Comparison of ENCODE assay signal across 10 cellular contexts in the genomic region with DNA sequence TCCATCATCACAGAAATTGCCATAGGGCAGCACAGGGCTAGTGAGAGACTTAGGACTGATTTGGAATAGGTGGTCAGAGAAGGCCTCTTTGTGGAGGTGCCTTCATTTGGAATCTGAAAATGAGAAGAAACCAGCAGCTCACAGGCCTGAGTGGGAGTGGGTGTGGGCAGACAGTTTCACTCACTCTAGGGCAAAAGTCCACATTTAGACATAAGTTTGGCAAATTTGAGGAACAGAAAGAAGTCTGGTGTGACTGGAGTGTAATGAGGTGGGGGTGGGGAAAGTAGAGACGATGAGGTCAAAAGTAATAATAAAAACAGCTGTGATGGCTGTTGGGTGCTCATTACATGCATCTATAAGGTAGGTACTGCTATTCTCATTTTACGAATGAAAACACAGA. TPM values are rescaled to one million over a fixed set of nuclear protein-coding genes. Genes with fewer than 3 reads are reported as not detected.
DNase-seq lines count a peak whose midpoint lies in the region; ATAC-seq and TF ChIP-seq lines count a peak whose summit lies in the region.
"Had no signal": no experiment of that assay in that cellular context is flagged by ENCODE, and none has a peak within 500 bp of the region (broad histone marks: within the 10 kb centered on the region; RNA-seq: fewer than 3 reads in every experiment).

No MANE protein-coding gene starts in this region.

- H3K9me3 Mint-ChIP-seq in activated naive CD4-positive, alpha-beta T cell treated with anti-CD3 and anti-CD28 coated beads, Interleukin-2, amount 50 U/mL, for 24 hours = no peaks in the 10 kb centered on the region
- no peaks in the 10 kb centered on the region for H3K9me3 Mint-ChIP-seq in activated naive CD4-positive, alpha-beta T cell treated with anti-CD3 and anti-CD28 coated beads, Interleukin-2, amount 50 U/mL, for 72 hours
- H3K9me3 Mint-ChIP-seq in natural killer cell = no peaks in the 10 kb centered on the region

- peak overlapping the region; percentile 5 for H3K27ac Mint-ChIP-seq in activated naive CD4-positive, alpha-beta T cell treated with anti-CD3 and anti-CD28 coated beads, Interleukin-2, amount 50 U/mL, for 24 hours
- H3K27ac Mint-ChIP-seq in activated naive CD4-positive, alpha-beta T cell treated with anti-CD3 and anti-CD28 coated beads, Interleukin-2, amount 50 U/mL, for 72 hours = no peak overlapping the region
- no peak overlapping the region for H3K27ac Mint-ChIP-seq in natural killer cell

- H3K4me1 ChIP-seq in SJSA1 (replicated peaks) (peaks cover 66% of the 10 kb centered on the region), upper lobe of right lung (peaks cover 25% of the 10 kb centered on the region)

- H3K4me3 Mint-ChIP-seq in activated naive CD4-positive, alpha-beta T cell treated with anti-CD3 and anti-CD28 coated beads, Interleukin-2, amount 50 U/mL, for 24 hours = no peak overlapping the region
- no peak overlapping the region for H3K4me3 Mint-ChIP-seq in natural killer cell

- H3K4me1 Mint-ChIP-seq in activated naive CD4-positive, alpha-beta T cell treated with anti-CD3 and anti-CD28 coated beads, Interleukin-2, amount 50 U/mL, for 24 hours = peaks cover 15% of the 10 kb centered on the region
- peaks cover 15% of the 10 kb centered on the region in 2 donors for H3K4me1 Mint-ChIP-seq in natural killer cell

- intact Hi-C loops in upper lobe of right lung (cut with DNase I) (no loop called here), natural killer cell (cut with micrococcal nuclease) (no loop called here)

- no peaks in the 10 kb centered on the region for H3K27me3 Mint-ChIP-seq in activated naive CD4-positive, alpha-beta T cell treated with anti-CD3 and anti-CD28 coated beads, Interleukin-2, amount 50 U/mL, for 24 hours
- no peaks in the 10 kb centered on the region for H3K27me3 Mint-ChIP-seq in natural killer cell (ENCODE audit: low read depth in 2 of 2)

- H3K27ac ChIP-seq in SJSA1 (peak overlapping the region; percentile 8; the same call in 1 of the 2 replicates), upper lobe of right lung (peak overlapping the region; percentile 43)
- H3K27ac ChIP-seq: SK-N-MC had no signal

- no peaks in the 10 kb centered on the region for H3K36me3 Mint-ChIP-seq in activated naive CD4-positive, alpha-beta T cell treated with anti-CD3 and anti-CD28 coated beads, Interleukin-2, amount 50 U/mL, for 24 hours
- no peaks in the 10 kb centered on the region for H3K36me3 Mint-ChIP-seq in activated naive CD4-positive, alpha-beta T cell treated with anti-CD3 and anti-CD28 coated beads, Interleukin-2, amount 50 U/mL, for 72 hours
- H3K36me3 Mint-ChIP-seq in natural killer cell = no peaks in the 10 kb centered on the region

- H3K4me3 ChIP-seq in SJSA1 (no peak overlapping the region), upper lobe of right lung (no peak overlapping the region)
- H3K4me3 ChIP-seq: adrenal gland, SK-N-MC had no signal

- no peak for TF ChIP-seq CTCF in upper lobe of right lung (IDR thresholded peaks at IDR 0.05)
- TF ChIP-seq CTCF in natural killer cell (IDR thresholded peaks at IDR 0.05) = no peak

- no peak for ATAC-seq in activated naive CD4-positive, alpha-beta T cell treated with anti-CD3 and anti-CD28 coated beads, Interleukin-2, amount 50 U/mL, for 72 hours
- ATAC-seq in HG02885 (IDR thresholded peaks at IDR 0.05; ENCODE audit: poor library complexity, unreplicated experiment) = peak; percentile 52
- ATAC-seq in upper lobe of right lung = peak; percentile 69
- no peak for ATAC-seq in natural killer cell

- no peaks in the 10 kb centered on the region for H3K9me3 ChIP-seq in SJSA1 (replicated peaks)
- H3K9me3 ChIP-seq in upper lobe of right lung = no peaks in the 10 kb centered on the region
- H3K9me3 ChIP-seq: adrenal gland had no signal

- no peak for DNase-seq in activated naive CD4-positive, alpha-beta T cell treated with anti-CD3 and anti-CD28 coated beads, Interleukin-2, amount 50 U/mL, for 72 hours (ENCODE audit: low spot score in 2 of 2)
- no peak for DNase-seq in SJSA1 (ENCODE audit: low read depth in 1 of 2, low spot score in 2 of 2)
- DNase-seq in upper lobe of right lung = peak; percentile 69
- DNase-seq in EL = no peak
- DNase-seq in natural killer cell = no peak
- DNase-seq in HK-2 (ENCODE audit: unreplicated experiment) = no peak

- H3K36me3 ChIP-seq in SJSA1 = no peaks in the 10 kb centered on the region
- no peaks in the 10 kb centered on the region for H3K36me3 ChIP-seq in upper lobe of right lung
- H3K36me3 ChIP-seq: adrenal gland had no signal

- no peaks in the 10 kb centered on the region for H3K27me3 ChIP-seq in SJSA1 (replicated peaks)
- H3K27me3 ChIP-seq in upper lobe of right lung = no peaks in the 10 kb centered on the region
- H3K27me3 ChIP-seq: adrenal gland had no signal

RNA-seq across cellular contexts. Expression of a gene that starts 22.4 kb away (rescaled TPM):
- total RNA-seq in activated naive CD4-positive, alpha-beta T cell treated with anti-CD3 and anti-CD28 coated beads, Interleukin-2, amount 50 U/mL, for 72 hours = under 1 TPM; 0.25 to 0.72 TPM
- 49.5 and 50.4 TPM in 2 replicates for total RNA-seq in SJSA1 (2014; rRNA removed; shearing (Covaris generic))
- total RNA-seq in upper lobe of right lung (23.5 TPM), natural killer cell (1 to 10 TPM in 2 of 3 donors, under 1 TPM in 1; 0.52 to 6.5 (median 2.4) TPM)

Comparison
In these comparisons a context has a peak if more than half of its experiments do, and no peak if none do; other contexts are left out.
1. ATAC-seq: peak in HG02885 (single experiment) and upper lobe of right lung (single experiment); none in activated naive CD4-positive, alpha-beta T cell treated with anti-CD3 and anti-CD28 coated beads, Interleukin-2, amount 50 U/mL, for 72 hours (0 of 2) and natural killer cell (0 of 3).